Comparison of ENCODE assay signal across 26 cellular contexts in the genomic region with DNA sequence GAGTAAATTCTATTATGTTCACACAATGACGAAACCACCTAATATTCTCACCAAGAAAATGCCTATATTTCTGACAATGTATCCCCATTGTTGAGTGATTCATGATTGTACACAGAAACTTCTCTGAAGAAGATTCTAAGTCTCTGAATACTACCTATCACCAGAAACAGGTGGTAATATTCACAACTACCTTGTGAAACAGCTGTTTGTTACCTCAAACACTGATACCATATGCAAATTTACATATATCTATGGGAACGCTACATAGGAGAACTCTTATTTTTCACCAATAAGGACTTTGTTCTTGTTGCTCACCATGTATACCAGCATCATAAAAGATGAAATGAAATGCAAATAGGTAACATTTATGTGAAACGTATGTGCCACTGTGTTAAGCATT. TPM values are rescaled to one million over a fixed set of nuclear protein-coding genes. Genes with fewer than 3 reads are reported as not detected.
"Had no signal": no experiment of that assay in that cellular context is flagged by ENCODE, and none has a peak within 500 bp of the region (broad histone marks: within the 10 kb centered on the region; RNA-seq: fewer than 3 reads in every experiment).

No MANE protein-coding gene starts in this region.

- DNase-seq: activated B cell treated with CpG ODN at 0.5 μM for 24 hours; activated CD4-positive, alpha-beta T cell treated with anti-CD3 and anti-CD28 coated beads for 1 hour; activated CD4-positive, alpha-beta T cell treated with anti-CD3 and anti-CD28 coated beads, Interleukin-2, amount 10 ng/mL, durations not matched to agents 24 days and 14 days; activated CD4-positive, alpha-beta T cell treated with anti-CD3 and anti-CD28 coated beads, Interleukin-2, amount 50 U/mL, for 48 hours; activated CD8-positive, alpha-beta memory T cell treated with anti-CD3 and anti-CD28 coated beads, Interleukin-2, amount 10 ng/mL, durations not matched to agents 7 days and 5 days; activated effector memory CD4-positive, alpha-beta T cell treated with Interleukin-2 at 50 U/mL for 16 hours; activated naive CD4-positive, alpha-beta T cell; activated T-cell treated with anti-CD3 and anti-CD28 coated beads, Interleukin-2, amount 50 U/mL, for 24 hours; amniotic stem cell; MG63; MV-4-11; NCI-H1092 treated with DMSO at 0.1 percent for 48 hours; NCI-H1436; NCI-H187; NCI-H2081; NCI-H524 treated with DMSO at 0.1 percent for 48 hours; NCI-H82; NK-92 treated with Interleukin-12 subunit alpha and Interleukin-12 subunit beta, amount 100 ng/mL, for 24 hours; Peyer's patch; SHP77; T-helper 17 cell; T-helper 9 cell had no signal

- H3K9me3 Mint-ChIP-seq: activated B cell treated with CpG ODN at 0.5 μM for 24 hours; activated CD4-positive, alpha-beta T cell treated with anti-CD3 and anti-CD28 coated beads, Interleukin-2, amount 10 ng/mL, durations not matched to agents 24 days and 14 days; activated naive CD4-positive, alpha-beta T cell treated with anti-CD3 and anti-CD28 coated beads, Interleukin-2, amount 50 U/mL, for 24 hours; activated T-cell treated with anti-CD3 and anti-CD28 coated beads, Interleukin-2, amount 50 U/mL, for 24 hours; activated T-helper 1 cell treated with anti-CD3 and anti-CD28 coated beads, Interleukin-12 subunit alpha, Interleukin-12 subunit beta, Interleukin-2, Interleukin-4 antibody, amounts not matched to agents 30 ng/mL and 10 ng/mL and 1 ng/mL, durations not matched to agents 14 hours and 24 hours and 36 hours had no signal

- H3K4me1 ChIP-seq: Peyer's patch had no signal

- H3K36me3 ChIP-seq: MG63, Peyer's patch had no signal

- H3K36me3 Mint-ChIP-seq: activated CD8-positive, alpha-beta memory T cell treated with anti-CD3 and anti-CD28 coated beads, Interleukin-2, amount 10 ng/mL, durations not matched to agents 7 days and 5 days; activated naive CD4-positive, alpha-beta T cell treated with anti-CD3 and anti-CD28 coated beads, Interleukin-2, amount 50 U/mL, for 24 hours; brain had no signal

- H3K27me3 ChIP-seq: MG63, Peyer's patch had no signal

- H3K27ac ChIP-seq: Peyer's patch, RWPE1 had no signal

- H3K27ac Mint-ChIP-seq: activated B cell treated with CpG ODN at 0.5 μM for 24 hours; activated CD4-positive, alpha-beta T cell treated with anti-CD3 and anti-CD28 coated beads, Interleukin-2, amount 10 ng/mL, durations not matched to agents 24 days and 14 days; activated CD8-positive, alpha-beta memory T cell treated with anti-CD3 and anti-CD28 coated beads, Interleukin-2, amount 10 ng/mL, durations not matched to agents 7 days and 5 days; activated naive CD4-positive, alpha-beta T cell treated with anti-CD3 and anti-CD28 coated beads, Interleukin-2, amount 50 U/mL, for 24 hours; activated T-cell treated with anti-CD3 and anti-CD28 coated beads, Interleukin-2, amount 50 U/mL, for 24 hours; activated T-helper 1 cell treated with anti-CD3 and anti-CD28 coated beads, Interleukin-12 subunit alpha, Interleukin-12 subunit beta, Interleukin-2, Interleukin-4 antibody, amounts not matched to agents 30 ng/mL and 10 ng/mL and 1 ng/mL, durations not matched to agents 14 hours and 24 hours and 36 hours; brain; T-helper 17 cell had no signal

- H3K4me3 ChIP-seq: MG63, Peyer's patch had no signal

- H3K9me3 ChIP-seq: Peyer's patch had no signal

- H3K27me3 Mint-ChIP-seq: activated B cell treated with CpG ODN at 0.5 μM for 24 hours; activated CD4-positive, alpha-beta T cell treated with anti-CD3 and anti-CD28 coated beads, Interleukin-2, amount 10 ng/mL, durations not matched to agents 24 days and 14 days; activated CD8-positive, alpha-beta memory T cell treated with anti-CD3 and anti-CD28 coated beads, Interleukin-2, amount 10 ng/mL, durations not matched to agents 7 days and 5 days; activated naive CD4-positive, alpha-beta T cell treated with anti-CD3 and anti-CD28 coated beads, Interleukin-2, amount 50 U/mL, for 24 hours; activated T-cell treated with anti-CD3 and anti-CD28 coated beads, Interleukin-2, amount 50 U/mL, for 24 hours; T-helper 17 cell had no signal

- H3K4me3 Mint-ChIP-seq: activated B cell treated with CpG ODN at 0.5 μM for 24 hours; activated CD4-positive, alpha-beta T cell treated with anti-CD3 and anti-CD28 coated beads, Interleukin-2, amount 10 ng/mL, durations not matched to agents 24 days and 14 days; activated CD8-positive, alpha-beta memory T cell treated with anti-CD3 and anti-CD28 coated beads, Interleukin-2, amount 10 ng/mL, durations not matched to agents 7 days and 5 days; activated naive CD4-positive, alpha-beta T cell treated with anti-CD3 and anti-CD28 coated beads, Interleukin-2, amount 50 U/mL, for 24 hours; activated T-cell treated with anti-CD3 and anti-CD28 coated beads, Interleukin-2, amount 50 U/mL, for 24 hours; activated T-helper 1 cell treated with anti-CD3 and anti-CD28 coated beads, Interleukin-12 subunit alpha, Interleukin-12 subunit beta, Interleukin-2, Interleukin-4 antibody, amounts not matched to agents 30 ng/mL and 10 ng/mL and 1 ng/mL, durations not matched to agents 14 hours and 24 hours and 36 hours; brain; T-helper 17 cell had no signal

- H3K4me1 Mint-ChIP-seq: activated B cell treated with CpG ODN at 0.5 μM for 24 hours; activated CD4-positive, alpha-beta T cell treated with anti-CD3 and anti-CD28 coated beads, Interleukin-2, amount 10 ng/mL, durations not matched to agents 24 days and 14 days; activated CD8-positive, alpha-beta memory T cell treated with anti-CD3 and anti-CD28 coated beads, Interleukin-2, amount 10 ng/mL, durations not matched to agents 7 days and 5 days; activated naive CD4-positive, alpha-beta T cell treated with anti-CD3 and anti-CD28 coated beads, Interleukin-2, amount 50 U/mL, for 24 hours; T-helper 17 cell had no signal

- ATAC-seq: activated CD8-positive, alpha-beta memory T cell treated with anti-CD3 and anti-CD28 coated beads, Interleukin-2, amount 10 ng/mL, durations not matched to agents 7 days and 5 days; T-helper 17 cell had no signal

RNA-seq across cellular contexts. Expression of a gene that starts 59.3 kb away (rescaled TPM):
- total RNA-seq: activated CD4-positive, alpha-beta T cell treated with anti-CD3 and anti-CD28 coated beads, Interleukin-2, amount 10 ng/mL, durations not matched to agents 24 days and 14 days; activated T-helper 1 cell treated with anti-CD3 and anti-CD28 coated beads, Interleukin-12 subunit alpha, Interleukin-12 subunit beta, Interleukin-2, Interleukin-4 antibody, amounts not matched to agents 30 ng/mL and 10 ng/mL and 1 ng/mL, durations not matched to agents 14 hours and 24 hours and 36 hours had no signal
